In genomic region chr18:58364867-58365533, GRCh38 we compare ENCODE assay signal across 13 cellular contexts.
DNase-seq lines count a peak whose midpoint lies in the region; ATAC-seq and TF ChIP-seq lines count a peak whose summit lies in the region.
"Had no signal": no experiment of that assay in that cellular context is flagged by ENCODE, and none has a peak within 500 bp of the region (broad histone marks: within the 10 kb centered on the region; RNA-seq: fewer than 3 reads in every experiment).

No MANE protein-coding gene starts in this region.

- DNase-seq in AG08396 (ENCODE audit: low spot score) (peak; percentile 64), HCEC 1CT (peak; percentile 71), astrocyte of the cerebellum (ENCODE audit: low read depth) (peak; percentile 29), iPS-NIHi7 (ENCODE audit: extremely low spot score) (peak; percentile 49), NCI-H446 treated with DMSO at 0.1 percent for 48 hours (lab: John Stamatoyannopoulos, UW) (no peak), NCI-H774 (lab: John Stamatoyannopoulos, UW) (no peak), middle frontal gyrus (ENCODE audit: extremely low spot score, low spot score) (no peak)
- DNase-seq: activated CD4-positive, CD25-positive, alpha-beta regulatory T cell; NCI-H1092; testis had no signal

- H3K4me3 ChIP-seq in astrocyte of the cerebellum (ENCODE audit: low read depth, low read length) = no peak overlapping the region
- H3K4me3 ChIP-seq: GM12878, SK-N-MC, testis had no signal

- ATAC-seq in HG03565 (IDR thresholded peaks at IDR 0.05; ENCODE audit: unreplicated experiment) = no peak
- ATAC-seq: GM12878 had no signal

- peak; percentile 24 for TF ChIP-seq CTCF in astrocyte of the cerebellum (IDR thresholded peaks at IDR 0.05; ENCODE audit: low read depth, low read length, missing control alignments)

- in situ Hi-C loops in astrocyte of the cerebellum (cut with HindIII; ENCODE audit: low sequenced_read_pairs) = no loop called here

Comparison
In these comparisons a context has a peak if more than half of its experiments do, and no peak if none do; other contexts are left out.
1. DNase-seq: peak in AG08396 (single experiment), HCEC 1CT (single experiment), astrocyte of the cerebellum (single experiment) and iPS-NIHi7 (single experiment); none in NCI-H446 treated with DMSO at 0.1 percent for 48 hours (single experiment), NCI-H774 (single experiment) and middle frontal gyrus (single experiment).